Comparison of ENCODE assay signal across 1 cellular context in genomic region chr7:64999165-65000004, GRCh38.
TF ChIP-seq lines count a peak whose summit lies in the region.

No MANE protein-coding gene starts in this region.

TF ChIP-seq in HepG2, 621 proteins besides CTCF, POLR2A, EP300 and RAD21 (continued from another document and continues in another):
- no peak for TF ChIP-seq EEA1 (CRISPR knock-in tag; IDR thresholded peaks at IDR 0.05; ENCODE audit: borderline replicate concordance)
- no peak for TF ChIP-seq MZF1 (CRISPR knock-in tag; IDR thresholded peaks at IDR 0.05; ENCODE audit: borderline replicate concordance)
- 0 out of 2 replicates have a peak, but pooled peaks have one; percentile 58 for TF ChIP-seq ZNF546 (CRISPR knock-in tag; conservative IDR thresholded peaks at IDR 0.05)
- TF ChIP-seq TFAP4 (IDR thresholded peaks at IDR 0.05; ENCODE audit: borderline replicate concordance, low read depth): peak; percentile 13; the same call in 1 of the 2 replicates
- no peak for TF ChIP-seq ZNF326 (CRISPR knock-in tag; IDR thresholded peaks at IDR 0.05; ENCODE audit: borderline replicate concordance)
- TF ChIP-seq ISL2 (CRISPR knock-in tag; IDR thresholded peaks at IDR 0.05): peak; percentile 97
- TF ChIP-seq SNAPC5 (CRISPR knock-in tag; IDR thresholded peaks at IDR 0.05; ENCODE audit: borderline replicate concordance): no peak
- TF ChIP-seq ZNF280D (CRISPR knock-in tag; IDR thresholded peaks at IDR 0.05): peak; percentile 84; the same call in 1 of the 2 replicates
- no peak for TF ChIP-seq NFAT5 (CRISPR knock-in tag; IDR thresholded peaks at IDR 0.05)
- no peak for TF ChIP-seq HIVEP1 (CRISPR knock-in tag; IDR thresholded peaks at IDR 0.05)
- no peak for TF ChIP-seq ZNF441 (CRISPR knock-in tag; IDR thresholded peaks at IDR 0.05; ENCODE audit: borderline replicate concordance)
- no peak for TF ChIP-seq ZNF879 (CRISPR knock-in tag; IDR thresholded peaks at IDR 0.05)
- 0 out of 2 replicates have a peak, but pooled peaks have one; percentile 27 for TF ChIP-seq ZBTB38 (CRISPR knock-in tag; IDR thresholded peaks at IDR 0.05)
- no peak for TF ChIP-seq IRF1 (CRISPR knock-in tag; IDR thresholded peaks at IDR 0.05; ENCODE audit: low read depth)
- TF ChIP-seq ZNF160 (CRISPR knock-in tag; IDR thresholded peaks at IDR 0.05): no peak
- TF ChIP-seq MLLT10 (CRISPR knock-in tag; IDR thresholded peaks at IDR 0.05): no peak
- no peak for TF ChIP-seq ZNF644 (CRISPR knock-in tag; IDR thresholded peaks at IDR 0.05; ENCODE audit: low read depth)
- no peak for TF ChIP-seq GRHL1 (CRISPR knock-in tag; conservative IDR thresholded peaks at IDR 0.05)
- TF ChIP-seq ATF6 (CRISPR knock-in tag; conservative IDR thresholded peaks at IDR 0.05): no peak
- no peak for TF ChIP-seq KIAA2018 (CRISPR knock-in tag; IDR thresholded peaks at IDR 0.05; ENCODE audit: borderline replicate concordance)
- peak; percentile 95 for TF ChIP-seq FOXA3 (CRISPR knock-in tag; IDR thresholded peaks at IDR 0.05)
- TF ChIP-seq HMG20B (CRISPR knock-in tag; conservative IDR thresholded peaks at IDR 0.05): peak; percentile 76; the same call in 1 of the 2 replicates
- no peak for TF ChIP-seq HNRNPLL (IDR thresholded peaks at IDR 0.05; ENCODE audit: low read depth, low read length, poor library complexity, severe bottlenecking)
- peak; percentile 88; the same call in 1 of the 2 replicates for TF ChIP-seq MYPOP (CRISPR knock-in tag; IDR thresholded peaks at IDR 0.05)
- TF ChIP-seq ZNF275 (CRISPR knock-in tag; IDR thresholded peaks at IDR 0.05; ENCODE audit: borderline replicate concordance): no peak; the same call in 1 of the 2 replicates
- no peak for TF ChIP-seq KDM5B (CRISPR knock-in tag; IDR thresholded peaks at IDR 0.05; ENCODE audit: borderline replicate concordance)
- TF ChIP-seq TSC22D2 (CRISPR knock-in tag; IDR thresholded peaks at IDR 0.05; ENCODE audit: borderline replicate concordance): 0 out of 2 replicates have a peak, but pooled peaks have one; percentile 20
